ENCODE assay signal across 9 cellular contexts in genomic region chr14:91315844-91316267, GRCh38.
DNase-seq lines count a peak whose midpoint lies in the region; ATAC-seq lines count a peak whose summit lies in the region.
"Had no signal": no experiment of that assay in that cellular context is flagged by ENCODE, and none has a peak within 500 bp of the region (broad histone marks: within the 10 kb centered on the region; RNA-seq: fewer than 3 reads in every experiment).

No MANE protein-coding gene starts in this region.

- H3K4me3 Mint-ChIP-seq in activated naive CD8-positive, alpha-beta T cell treated with anti-CD3 and anti-CD28 coated beads for 36 hours: peak overlapping the region; percentile 79

- peak overlapping the region; percentile 95 for H3K27ac Mint-ChIP-seq in activated naive CD8-positive, alpha-beta T cell treated with anti-CD3 and anti-CD28 coated beads for 36 hours

- no peaks in the 10 kb centered on the region for H3K27me3 Mint-ChIP-seq in activated naive CD8-positive, alpha-beta T cell treated with anti-CD3 and anti-CD28 coated beads for 36 hours

- H3K4me1 Mint-ChIP-seq in activated naive CD8-positive, alpha-beta T cell treated with anti-CD3 and anti-CD28 coated beads for 36 hours: peaks cover 64% of the 10 kb centered on the region

- DNase-seq in T follicular helper cell (ENCODE audit: low read depth) (peak; percentile 74), ecto neural progenitor cell (ENCODE audit: low spot score) (no peak), NCI-H748 (lab: John Stamatoyannopoulos, UW; ENCODE audit: unreplicated experiment) (no peak), NCI-H146 (lab: John Stamatoyannopoulos, UW) (no peak)
- peak; percentile 91 for DNase-seq in activated naive CD8-positive, alpha-beta T cell treated with anti-CD3 and anti-CD28 coated beads for 36 hours
- peak; percentile 75 for DNase-seq in stimulated activated CD8-positive, alpha-beta memory T cell treated with anti-CD3 and anti-CD28 coated beads, Interleukin-4, amount 100 ng/mL, for 24 hours (ENCODE audit: low read depth)

- peaks cover 64% of the 10 kb centered on the region for H3K36me3 Mint-ChIP-seq in activated naive CD8-positive, alpha-beta T cell treated with anti-CD3 and anti-CD28 coated beads for 36 hours

- H3K9me3 Mint-ChIP-seq in activated naive CD8-positive, alpha-beta T cell treated with anti-CD3 and anti-CD28 coated beads for 36 hours: no peaks in the 10 kb centered on the region

- ATAC-seq in GM18520 (IDR thresholded peaks at IDR 0.05; ENCODE audit: unreplicated experiment) (peak; percentile 70), HG03025 (IDR thresholded peaks at IDR 0.05; ENCODE audit: low FRiP score, unreplicated experiment) (peak; percentile 39)
- ATAC-seq: K562 had no signal

Comparison
In these comparisons a context has a peak if more than half of its experiments do, and no peak if none do; other contexts are left out.
1. DNase-seq: peak in T follicular helper cell (single experiment), activated naive CD8-positive, alpha-beta T cell treated with anti-CD3 and anti-CD28 coated beads for 36 hours (single experiment) and stimulated activated CD8-positive, alpha-beta memory T cell treated with anti-CD3 and anti-CD28 coated beads, Interleukin-4, amount 100 ng/mL, for 24 hours (single experiment); none in ecto neural progenitor cell (single experiment), NCI-H748 (single experiment) and NCI-H146 (single experiment).